Comparison of ENCODE assay signal across 17 cellular contexts in the genomic region with DNA sequence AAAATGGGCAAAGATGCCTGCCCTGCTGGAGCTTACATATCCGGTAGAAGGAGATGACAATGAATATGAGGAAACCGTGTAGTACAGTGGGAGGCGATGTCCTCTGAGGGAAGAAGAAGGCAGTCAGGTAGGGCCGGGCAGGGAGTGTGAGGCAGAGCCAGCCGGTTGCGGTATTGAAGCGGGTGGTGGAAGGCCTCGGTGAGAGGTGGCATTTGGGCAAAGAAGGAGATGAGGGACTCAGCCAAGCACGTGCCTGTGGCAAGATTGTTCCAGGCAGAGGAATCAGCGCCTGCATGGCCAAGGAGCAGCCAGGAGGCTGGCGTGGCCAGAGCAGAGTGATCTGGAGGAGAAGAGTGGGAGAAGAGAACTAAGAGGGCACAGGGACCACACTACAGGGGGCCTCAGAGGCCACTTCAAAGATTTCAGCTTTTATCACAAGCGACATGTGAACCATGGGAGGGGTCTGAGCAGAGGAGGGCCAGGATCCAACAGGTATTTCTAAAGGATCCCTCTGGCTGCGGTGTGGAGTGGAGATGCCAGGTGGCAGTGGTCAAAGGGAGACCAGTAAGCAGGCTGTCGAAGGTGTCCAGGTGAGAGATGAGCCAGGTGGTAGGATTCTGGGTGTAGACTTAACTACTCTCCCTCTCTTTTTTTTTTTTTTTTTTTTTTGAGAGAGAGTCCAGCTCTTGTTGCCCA. TPM values are rescaled to one million over a fixed set of nuclear protein-coding genes. Genes with fewer than 3 reads are reported as not detected.
DNase-seq lines count a peak whose midpoint lies in the region; ATAC-seq and TF ChIP-seq lines count a peak whose summit lies in the region.
"Had no signal": no experiment of that assay in that cellular context is flagged by ENCODE, and none has a peak within 500 bp of the region (broad histone marks: within the 10 kb centered on the region; RNA-seq: fewer than 3 reads in every experiment).

No MANE protein-coding gene starts in this region.

- H3K4me1 Mint-ChIP-seq in chondrocyte (ENCODE audit: low read depth): peaks cover 49% of the 10 kb centered on the region
- peaks cover 13% of the 10 kb centered on the region for H3K4me1 Mint-ChIP-seq in neural crest cell

- no peak overlapping the region for H3K4me3 ChIP-seq in left ventricle myocardium inferior
- no peak overlapping the region for H3K4me3 ChIP-seq in aorta (ENCODE audit: low read length in 2 of 2)
- H3K4me3 ChIP-seq: A549, GM23338 had no signal

- H3K27me3 ChIP-seq in left ventricle myocardium inferior (ENCODE audit: low read depth) (peaks cover 25% of the 10 kb centered on the region), aorta (ENCODE audit: control insufficient read depth in 1 of 2, insufficient read depth in 2 of 2, low read length in 1 of 2) (no peaks in the 10 kb centered on the region)

- H3K4me1 ChIP-seq in left ventricle myocardium inferior (peaks cover 11% of the 10 kb centered on the region), aorta (ENCODE audit: control insufficient read depth in 1 of 2, insufficient read depth in 2 of 2, low read length in 2 of 2) (no peaks in the 10 kb centered on the region)
- H3K4me1 ChIP-seq: A549 had no signal

- DNase-seq in Right ventricle myocardium superior (peak; percentile 12), left ventricle myocardium inferior (no peak), chondrocyte (ENCODE audit: low spot score) (peak; percentile 61), neural crest cell (ENCODE audit: low read depth, low spot score) (no peak), aorta (peak; percentile 19 to 45), NCI-H1048 (lab: John Stamatoyannopoulos, UW) (no peak), dedifferentiated amniotic fluid mesenchymal stem cell (ENCODE audit: extremely low spot score) (no peak)
- DNase-seq in activated T-cell treated with anti-CD3 and anti-CD28 coated beads, Interleukin-2, amount 50 U/mL, for 48 hours: no peak
- DNase-seq: CD4-positive, alpha-beta T cell; GF-D8; MM.1S; NCI-H1105 treated with DMSO at 0.1 percent for 48 hours; NCI-H2029; NCI-H526 had no signal

- no peaks in the 10 kb centered on the region for H3K9me3 Mint-ChIP-seq in chondrocyte (ENCODE audit: low read depth)
- no peaks in the 10 kb centered on the region for H3K9me3 Mint-ChIP-seq in neural crest cell
- H3K9me3 Mint-ChIP-seq: CD4-positive, alpha-beta T cell; GM23338 had no signal

- no peaks in the 10 kb centered on the region for H3K36me3 ChIP-seq in left ventricle myocardium inferior
- H3K36me3 ChIP-seq in aorta (ENCODE audit: control insufficient read depth in 1 of 2, insufficient read depth in 2 of 2, low read length in 1 of 2): no peaks in the 10 kb centered on the region

- no peak for TF ChIP-seq CTCF in left ventricle myocardium inferior (IDR thresholded peaks at IDR 0.05; ENCODE audit: borderline replicate concordance)
- TF ChIP-seq CTCF in chondrocyte (IDR thresholded peaks at IDR 0.05): no peak
- no peak for TF ChIP-seq CTCF in neural crest cell (conservative IDR thresholded peaks at IDR 0.05)

- H3K4me3 Mint-ChIP-seq in chondrocyte (ENCODE audit: unreplicated experiment): no peak overlapping the region
- H3K4me3 Mint-ChIP-seq in neural crest cell: no peak overlapping the region
- H3K4me3 Mint-ChIP-seq: CD4-positive, alpha-beta T cell; GM23338 had no signal

- H3K27me3 Mint-ChIP-seq in chondrocyte (ENCODE audit: low read depth) (no peaks in the 10 kb centered on the region), neural crest cell (ENCODE audit: low read depth) (no peaks in the 10 kb centered on the region)

- no peaks in the 10 kb centered on the region for H3K9me3 ChIP-seq in left ventricle myocardium inferior (replicated peaks)
- H3K9me3 ChIP-seq in aorta (ENCODE audit: control insufficient read depth, low read length): no peaks in the 10 kb centered on the region
- H3K9me3 ChIP-seq: A549 had no signal

- no peak for ATAC-seq in Right ventricle myocardium superior (ENCODE audit: poor library complexity)
- no peak for ATAC-seq in aorta (ENCODE audit: low FRiP score)
- ATAC-seq: GM23338 had no signal

- H3K27ac ChIP-seq in left ventricle myocardium inferior (replicated peaks) (no peak overlapping the region), aorta (ENCODE audit: low read depth in 1 of 2, low read length in 2 of 2) (no peak overlapping the region)
- H3K27ac ChIP-seq: A549 had no signal

- H3K27ac Mint-ChIP-seq in chondrocyte (ENCODE audit: unreplicated experiment) (no peak overlapping the region), neural crest cell (ENCODE audit: unreplicated experiment) (peak overlapping the region; percentile 46)
- H3K27ac Mint-ChIP-seq: CD4-positive, alpha-beta T cell; GM23338 had no signal

- intact Hi-C loops in Right ventricle myocardium superior (cut with DNase I): no loop called here
- intact Hi-C loops in left ventricle myocardium inferior (cut with micrococcal nuclease): no loop called here
- intact Hi-C loops in aorta (cut with DNase I): no loop called here

- H3K36me3 Mint-ChIP-seq in chondrocyte (ENCODE audit: low read depth) (peaks cover 33% of the 10 kb centered on the region), neural crest cell (ENCODE audit: low read depth) (peaks cover 8% of the 10 kb centered on the region)

- 87 to 91% methylated on average over 14 of the region's 14 CpGs for WGBS in aorta, 2 donors

RNA-seq across cellular contexts. Expression of a gene that starts 13.8 kb away (rescaled TPM):
- 1.1 TPM for total RNA-seq in Right ventricle myocardium superior
- 0.77 TPM for total RNA-seq in left ventricle myocardium inferior
- total RNA-seq in chondrocyte: 31.8 to 62.6 TPM (median 33.7 TPM) in 3 replicates
- total RNA-seq in neural crest cell: 64.2 and 65.8 TPM in 2 replicates
- 10 to 100 TPM in 1 of 2 donors, 1 to 10 TPM in 1; 9.3 to 22.3 TPM for total RNA-seq in aorta
- polyA plus RNA-seq in aorta: 1 to 10 TPM in 1 of 2 donors, under 1 TPM in 1; 0.13 to 5.4 TPM
- total RNA-seq: CD4-positive, alpha-beta T cell; HepG2 had no signal

Comparison
In these comparisons a context has a peak if more than half of its experiments do, and no peak if none do; other contexts are left out.
1. DNase-seq: peak in Right ventricle myocardium superior (single experiment), chondrocyte (single experiment) and aorta (2 of 2); none in left ventricle myocardium inferior (single experiment), neural crest cell (single experiment), NCI-H1048 (single experiment), dedifferentiated amniotic fluid mesenchymal stem cell (single experiment) and activated T-cell treated with anti-CD3 and anti-CD28 coated beads, Interleukin-2, amount 50 U/mL, for 48 hours (0 of 2).